8 cellular contexts compared by ENCODE assay signal in genomic region chr1:45750298-45751038, GRCh38. TPM values are rescaled to one million over a fixed set of nuclear protein-coding genes. Genes with fewer than 3 reads are reported as not detected.
A peak's percentile ranks its signal among the peaks of the same experiment; 100 is the strongest.
DNase-seq lines count a peak whose midpoint lies in the region; ATAC-seq lines count a peak whose summit lies in the region.

TSS of gene IPP (minus strand) at chr1:45750653. CDS start at chr1:45746411, 4,242 bp downstream.

- DNase-seq in COLO829 (ENCODE audit: low spot score) = peak; percentile 97
- peak; percentile 97 for DNase-seq in HT-29 (ENCODE audit: low spot score)
- DNase-seq in NK-92 treated with Interleukin-12 subunit alpha and Interleukin-12 subunit beta, amount 100 ng/mL, for 24 hours (lab: John Stamatoyannopoulos, UW) = peak; percentile 98
- peak; percentile 97 for DNase-seq in activated CD8-positive, alpha-beta memory T cell treated with anti-CD3 and anti-CD28 coated beads for 24 hours
- peak; percentile 83 for DNase-seq in effector CD8-positive, alpha-beta T cell (lab: John Stamatoyannopoulos, UW)
- peak; percentile 98 for DNase-seq in medulla oblongata (ENCODE audit: extremely low spot score)
- peak; percentile 87 for DNase-seq in stimulated activated CD8-positive, alpha-beta memory T cell treated with anti-CD3 and anti-CD28 coated beads, Interleukin-12 subunit alpha, Interleukin-12 subunit beta, amount 100 ng/mL, for 1 hour (ENCODE audit: low read depth)

- ATAC-seq in GM19468 (IDR thresholded peaks at IDR 0.05; ENCODE audit: extremely low read depth, unreplicated experiment) = peak; percentile 93

RNA-seq across cellular contexts. Expression of gene IPP, which starts in this region (rescaled TPM):
- 1.5 and 2.9 TPM in 2 replicates for total RNA-seq in HT-29 (2014; rRNA removed; shearing (Covaris generic))

Comparison
In these comparisons a context has a peak if more than half of its experiments do, and no peak if none do; other contexts are left out.
1. Peak in every context shown above with its lines: DNase-seq and ATAC-seq.